In genomic region chr11:2101171-2101675, GRCh38 we compare ENCODE assay signal across 25 cellular contexts. TPM values are rescaled to one million over a fixed set of nuclear protein-coding genes. Genes with fewer than 3 reads are reported as not detected.
A peak's percentile ranks its signal among the peaks of the same experiment; 100 is the strongest.
DNase-seq lines count a peak whose midpoint lies in the region; ATAC-seq and TF ChIP-seq lines count a peak whose summit lies in the region.
"Had no signal": no experiment of that assay in that cellular context is flagged by ENCODE, and none has a peak within 500 bp of the region (broad histone marks: within the 10 kb centered on the region; RNA-seq: fewer than 3 reads in every experiment).

No MANE protein-coding gene starts in this region.

- H3K27ac ChIP-seq in SK-N-SH (ENCODE audit: low read depth in 2 of 2, low read length in 1 of 2) (no peak overlapping the region), osteoblast (ENCODE audit: low read depth, low read length) (no peak overlapping the region), uterus (no peak overlapping the region)
- H3K27ac ChIP-seq: HL-60 had no signal

- H3K36me3 Mint-ChIP-seq in natural killer cell treated with Interleukin-12 subunit alpha and Interleukin-12 subunit beta and Interleukin-15 and Interleukin-18, amount 100 ng/mL, for 72 hours: no peaks in the 10 kb centered on the region
- no peaks in the 10 kb centered on the region for H3K36me3 Mint-ChIP-seq in natural killer cell
- H3K36me3 Mint-ChIP-seq: CD14-positive monocyte had no signal

- no peaks in the 10 kb centered on the region for H3K4me1 Mint-ChIP-seq in natural killer cell treated with Interleukin-12 subunit alpha and Interleukin-12 subunit beta and Interleukin-15 and Interleukin-18, amount 100 ng/mL, for 72 hours (ENCODE audit: low read depth in 2 of 2)
- H3K4me1 Mint-ChIP-seq in natural killer cell: no peaks in the 10 kb centered on the region

- H3K4me3 ChIP-seq in SK-N-SH (ENCODE audit: low read depth in 2 of 2, low read length in 1 of 2): no peak overlapping the region
- no peak overlapping the region for H3K4me3 ChIP-seq in osteoblast (ENCODE audit: insufficient read depth, low read length)
- H3K4me3 ChIP-seq in uterus: no peak overlapping the region

- no peak overlapping the region for H3K9ac ChIP-seq in SK-N-SH

- DNase-seq in SK-N-SH: peak; percentile 22
- DNase-seq in natural killer cell treated with Interleukin-12 subunit alpha and Interleukin-12 subunit beta and Interleukin-15 and Interleukin-18, amount 100 ng/mL, for 72 hours (ENCODE audit: low spot score): peak; percentile 47
- no peak for DNase-seq in natural killer cell
- DNase-seq in osteoblast (ENCODE audit: insufficient read length, low spot score, missing footprints): peak; percentile 46
- DNase-seq in uterus: no peak
- no peak for DNase-seq in stimulated activated CD4-positive, alpha-beta T cell treated with anti-CD3 and anti-CD28 coated beads, Interleukin-15, amount 100 ng/mL, for 24 hours
- DNase-seq in midbrain (lab: John Stamatoyannopoulos, UW): no peak
- DNase-seq: 8988T, DMS79 treated with DMSO at 0.1 percent for 48 hours, HCEC 1CT, NCI-H1417, NCI-H187, NCI-H2107, NCI-H226, NCI-H524, NCI-H82, PC-3, RPMI8226 had no signal

- TF ChIP-seq CTCF in SK-N-SH (IDR thresholded peaks at IDR 0.05): no peak
- no peak for TF ChIP-seq CTCF in natural killer cell (IDR thresholded peaks at IDR 0.05)
- TF ChIP-seq CTCF in osteoblast (IDR thresholded peaks at IDR 0.05; ENCODE audit: extremely low read depth, low read depth, low read length): no peak
- TF ChIP-seq CTCF in uterus (IDR thresholded peaks at IDR 0.05): no peak

- H3K9me2 ChIP-seq in SK-N-SH: no peaks in the 10 kb centered on the region

- H3K79me2 ChIP-seq in SK-N-SH (ENCODE audit: insufficient read depth) (no peaks in the 10 kb centered on the region), osteoblast (ENCODE audit: insufficient read depth, low read length) (no peaks in the 10 kb centered on the region)

- no peak for TF ChIP-seq RAD21 in SK-N-SH (IDR thresholded peaks at IDR 0.05; ENCODE audit: low read length)

- no peak overlapping the region for H2AFZ ChIP-seq in SK-N-SH (ENCODE audit: low read depth)
- no peak overlapping the region for H2AFZ ChIP-seq in osteoblast (ENCODE audit: low read length)

- TF ChIP-seq POLR2A in uterus (IDR thresholded peaks at IDR 0.05): no peak

- intact Hi-C loops in natural killer cell (cut with micrococcal nuclease): no loop called here
- intact Hi-C loops in uterus (cut with DNase I; ENCODE audit: low total_unique reads): no loop called here

- POLR2A ChIA-PET in SK-N-SH (lab: Yijun Ruan, JAX): no interaction called here

- H3K27ac Mint-ChIP-seq in natural killer cell treated with Interleukin-12 subunit alpha and Interleukin-12 subunit beta and Interleukin-15 and Interleukin-18, amount 100 ng/mL, for 72 hours: no peak overlapping the region
- no peak overlapping the region for H3K27ac Mint-ChIP-seq in natural killer cell
- H3K27ac Mint-ChIP-seq: CD14-positive monocyte had no signal

- peaks cover 4 to 10% of the 10 kb centered on the region in 2 donors for H3K27me3 Mint-ChIP-seq in natural killer cell treated with Interleukin-12 subunit alpha and Interleukin-12 subunit beta and Interleukin-15 and Interleukin-18, amount 100 ng/mL, for 72 hours
- peaks cover 0 to 7% of the 10 kb centered on the region in 2 donors for H3K27me3 Mint-ChIP-seq in natural killer cell (ENCODE audit: low read depth in 2 of 2)

- no peak overlapping the region for H3K4me2 ChIP-seq in SK-N-SH
- H3K4me2 ChIP-seq in osteoblast (ENCODE audit: insufficient read depth, low read length): no peak overlapping the region

- no peaks in the 10 kb centered on the region for H3F3A ChIP-seq in SK-N-SH (replicated peaks; ENCODE audit: insufficient read depth)

- H3K4me1 ChIP-seq in SK-N-SH (ENCODE audit: control insufficient read depth in 1 of 2, insufficient read depth in 2 of 2, low read depth in 1 of 2, low read length in 1 of 2): peaks cover 0 to 27% of the 10 kb centered on the region in 2 experiments; a peak in 1 of 4 replicates
- H3K4me1 ChIP-seq in osteoblast (ENCODE audit: insufficient read depth, low read length): peaks cover 20% of the 10 kb centered on the region
- peaks cover 0 to 14% of the 10 kb centered on the region in 2 donors for H3K4me1 ChIP-seq in uterus

- H3K27me3 ChIP-seq in SK-N-SH (ENCODE audit: insufficient read depth): no peaks in the 10 kb centered on the region
- H3K27me3 ChIP-seq in osteoblast (ENCODE audit: insufficient read depth, low read length): no peaks in the 10 kb centered on the region
- no peaks in the 10 kb centered on the region for H3K27me3 ChIP-seq in uterus

- no peaks in the 10 kb centered on the region for H3K36me3 ChIP-seq in SK-N-SH (replicated peaks in 1 of 2; ENCODE audit: control insufficient read depth in 1 of 2, insufficient read depth in 2 of 2, low read length in 1 of 2)
- H3K36me3 ChIP-seq in osteoblast (ENCODE audit: insufficient read depth, low read length): no peaks in the 10 kb centered on the region
- H3K36me3 ChIP-seq in uterus: no peaks in the 10 kb centered on the region

- H3K9me3 Mint-ChIP-seq in natural killer cell treated with Interleukin-12 subunit alpha and Interleukin-12 subunit beta and Interleukin-15 and Interleukin-18, amount 100 ng/mL, for 72 hours: no peaks in the 10 kb centered on the region
- no peaks in the 10 kb centered on the region for H3K9me3 Mint-ChIP-seq in natural killer cell

- H4K20me1 ChIP-seq in SK-N-SH (ENCODE audit: insufficient read depth) (no peaks in the 10 kb centered on the region), osteoblast (ENCODE audit: insufficient read depth, low read length) (no peaks in the 10 kb centered on the region)

- H3K4me3 Mint-ChIP-seq in natural killer cell treated with Interleukin-12 subunit alpha and Interleukin-12 subunit beta and Interleukin-15 and Interleukin-18, amount 100 ng/mL, for 72 hours: no peak overlapping the region
- H3K4me3 Mint-ChIP-seq in natural killer cell: no peak overlapping the region
- H3K4me3 Mint-ChIP-seq: CD14-positive monocyte had no signal

- no peak for TF ChIP-seq EP300 in SK-N-SH (IDR thresholded peaks at IDR 0.05; ENCODE audit: borderline replicate concordance in 1 of 2, low read depth in 1 of 2, low read length in 1 of 2)

- 64% methylated on average over 7 of the region's 10 CpGs for WGBS in SK-N-SH (ENCODE audit: low lambda C conversion rate)

- ATAC-seq in SK-N-SH treated with all-trans-retinoic acid at 6 μM for 48 hours: no peak
- ATAC-seq in natural killer cell treated with Interleukin-12 subunit alpha and Interleukin-12 subunit beta and Interleukin-15 and Interleukin-18, amount 100 ng/mL, for 72 hours: no peak
- ATAC-seq in natural killer cell: no peak
- ATAC-seq: PC-3 had no signal

- CTCF ChIA-PET in SK-N-SH (lab: Yijun Ruan, JAX): interaction anchor here (1.8 kb wide), 1 partner anchor 51 kb away, joined by 8 read pairs; no protein-coding TSS in a partner anchor

- no peaks in the 10 kb centered on the region for H3K9me3 ChIP-seq in SK-N-SH
- no peaks in the 10 kb centered on the region for H3K9me3 ChIP-seq in osteoblast (ENCODE audit: low read depth, low read length)
- no peaks in the 10 kb centered on the region for H3K9me3 ChIP-seq in uterus

TF ChIP-seq in SK-N-SH, 30 proteins besides CTCF, POLR2A, EP300 and RAD21 (continues in another document):
- no peak for TF ChIP-seq FOSL2 (IDR thresholded peaks at IDR 0.05; ENCODE audit: borderline replicate concordance, low read depth)
- TF ChIP-seq, protein P1, sequence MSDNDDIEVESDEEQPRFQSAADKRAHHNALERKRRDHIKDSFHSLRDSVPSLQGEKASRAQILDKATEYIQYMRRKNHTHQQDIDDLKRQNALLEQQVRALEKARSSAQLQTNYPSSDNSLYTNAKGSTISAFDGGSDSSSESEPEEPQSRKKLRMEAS (IDR thresholded peaks at IDR 0.05; ENCODE audit: low read depth): no peak
- TF ChIP-seq RCOR1 (IDR thresholded peaks at IDR 0.05; ENCODE audit: low read length): no peak
- no peak for TF ChIP-seq JUND (IDR thresholded peaks at IDR 0.05)
- TF ChIP-seq SIN3A (IDR thresholded peaks at IDR 0.05; ENCODE audit: borderline replicate concordance, low read depth, low read length): no peak
- no peak for TF ChIP-seq POLR2AphosphoS5 (IDR thresholded peaks at IDR 0.05; ENCODE audit: low read depth, low read length)
- no peak for TF ChIP-seq RFX5 (IDR thresholded peaks at IDR 0.05; ENCODE audit: low read length)

TF ChIP-seq in SK-N-SH treated with all-trans-retinoic acid at 6 μM for 48 hours, 23 proteins besides CTCF, POLR2A, EP300 and RAD21 (continues in another document):
- no peak for TF ChIP-seq ZNF565 (CRISPR knock-in tag; conservative IDR thresholded peaks at IDR 0.05; ENCODE audit: low read depth)
- TF ChIP-seq, protein P2, sequence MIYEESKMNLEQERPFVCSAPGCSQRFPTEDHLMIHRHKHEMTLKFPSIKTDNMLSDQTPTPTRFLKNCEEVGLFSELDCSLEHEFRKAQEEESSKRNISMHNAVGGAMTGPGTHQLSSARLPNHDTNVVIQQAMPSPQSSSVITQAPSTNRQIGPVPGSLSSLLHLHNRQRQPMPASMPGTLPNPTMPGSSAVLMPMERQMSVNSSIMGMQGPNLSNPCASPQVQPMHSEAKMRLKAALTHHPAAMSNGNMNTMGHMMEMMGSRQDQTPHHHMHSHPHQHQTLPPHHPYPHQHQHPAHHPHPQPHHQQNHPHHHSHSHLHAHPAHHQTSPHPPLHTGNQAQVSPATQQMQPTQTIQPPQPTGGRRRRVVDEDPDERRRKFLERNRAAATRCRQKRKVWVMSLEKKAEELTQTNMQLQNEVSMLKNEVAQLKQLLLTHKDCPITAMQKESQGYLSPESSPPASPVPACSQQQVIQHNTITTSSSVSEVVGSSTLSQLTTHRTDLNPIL (CRISPR knock-in tag; IDR thresholded peaks at IDR 0.05; ENCODE audit: low read depth): no peak
- no peak for TF ChIP-seq CSDC2 (CRISPR knock-in tag; IDR thresholded peaks at IDR 0.05)
- no peak for TF ChIP-seq BACH2 (CRISPR knock-in tag; IDR thresholded peaks at IDR 0.05; ENCODE audit: borderline replicate concordance)
- TF ChIP-seq ZFP3 (CRISPR knock-in tag; IDR thresholded peaks at IDR 0.05): no peak

RNA-seq across cellular contexts. Expression of gene IGF2, which starts 38.0 kb away (rescaled TPM):
- 0.05 TPM in 1 of 2 replicates, not detected in the other for polyA plus RNA-seq in SK-N-SH (2012; rRNA removed)
- polyA plus RNA-seq in SK-N-SH (2012; cell fraction: cytosol; rRNA removed): 0.03 and 0.04 TPM in 2 replicates
- not detected in 2 replicates for polyA plus RNA-seq in SK-N-SH (2012; cell fraction: nucleus; rRNA removed)
- under 1 TPM in 1 of 2 donors, not detected in 1; 0.17 TPM for total RNA-seq in natural killer cell treated with Interleukin-12 subunit alpha and Interleukin-12 subunit beta and Interleukin-15 and Interleukin-18, amount 100 ng/mL, for 72 hours
- total RNA-seq in natural killer cell (not detected), osteoblast (53.9 and 68.8 TPM in 2 replicates), uterus (100 to 1,000 TPM in 3 of 4 donors, 10 to 100 TPM in 1; 54.1 to 347 (median 188) TPM)
- total RNA-seq: G401 had no signal
- polyA plus RNA-seq: CD14-positive monocyte had no signal

RNA-seq across cellular contexts. Expression of gene INS, which starts 59.8 kb away (rescaled TPM):
- not detected in 2 replicates for polyA plus RNA-seq in SK-N-SH (2012; rRNA removed)
- not detected in 2 replicates for polyA plus RNA-seq in SK-N-SH (2012; cell fraction: cytosol; rRNA removed)
- polyA plus RNA-seq in SK-N-SH (2012; cell fraction: nucleus; rRNA removed): not detected in 2 replicates
- not detected for total RNA-seq in natural killer cell treated with Interleukin-12 subunit alpha and Interleukin-12 subunit beta and Interleukin-15 and Interleukin-18, amount 100 ng/mL, for 72 hours
- not detected for total RNA-seq in natural killer cell
- not detected in 2 replicates for total RNA-seq in osteoblast
- not detected for total RNA-seq in uterus
- total RNA-seq: G401, HT1080, M059J, PC-3 had no signal
- polyA plus RNA-seq: AG04450, CD14-positive monocyte had no signal

Comparison
In these comparisons a context has a peak if more than half of its experiments do, and no peak if none do; other contexts are left out.
1. DNase-seq: peak in SK-N-SH (single experiment), natural killer cell treated with Interleukin-12 subunit alpha and Interleukin-12 subunit beta and Interleukin-15 and Interleukin-18, amount 100 ng/mL, for 72 hours (single experiment) and osteoblast (single experiment); none in natural killer cell (single experiment), uterus (0 of 2), stimulated activated CD4-positive, alpha-beta T cell treated with anti-CD3 and anti-CD28 coated beads, Interleukin-15, amount 100 ng/mL, for 24 hours (single experiment) and midbrain (single experiment).
2. RNA of gene IGF2, which starts 38.0 kb away (total RNA-seq): 54.1 to 347 TPM in uterus and 53.9 to 68.8 TPM in osteoblast; 0.17 TPM in natural killer cell treated with Interleukin-12 subunit alpha and Interleukin-12 subunit beta and Interleukin-15 and Interleukin-18, amount 100 ng/mL, for 72 hours and not detected in natural killer cell; every median in the first group is over 10 times any median in the second.